Comparison of ENCODE assay signal across 1 cellular context in the genomic region with DNA sequence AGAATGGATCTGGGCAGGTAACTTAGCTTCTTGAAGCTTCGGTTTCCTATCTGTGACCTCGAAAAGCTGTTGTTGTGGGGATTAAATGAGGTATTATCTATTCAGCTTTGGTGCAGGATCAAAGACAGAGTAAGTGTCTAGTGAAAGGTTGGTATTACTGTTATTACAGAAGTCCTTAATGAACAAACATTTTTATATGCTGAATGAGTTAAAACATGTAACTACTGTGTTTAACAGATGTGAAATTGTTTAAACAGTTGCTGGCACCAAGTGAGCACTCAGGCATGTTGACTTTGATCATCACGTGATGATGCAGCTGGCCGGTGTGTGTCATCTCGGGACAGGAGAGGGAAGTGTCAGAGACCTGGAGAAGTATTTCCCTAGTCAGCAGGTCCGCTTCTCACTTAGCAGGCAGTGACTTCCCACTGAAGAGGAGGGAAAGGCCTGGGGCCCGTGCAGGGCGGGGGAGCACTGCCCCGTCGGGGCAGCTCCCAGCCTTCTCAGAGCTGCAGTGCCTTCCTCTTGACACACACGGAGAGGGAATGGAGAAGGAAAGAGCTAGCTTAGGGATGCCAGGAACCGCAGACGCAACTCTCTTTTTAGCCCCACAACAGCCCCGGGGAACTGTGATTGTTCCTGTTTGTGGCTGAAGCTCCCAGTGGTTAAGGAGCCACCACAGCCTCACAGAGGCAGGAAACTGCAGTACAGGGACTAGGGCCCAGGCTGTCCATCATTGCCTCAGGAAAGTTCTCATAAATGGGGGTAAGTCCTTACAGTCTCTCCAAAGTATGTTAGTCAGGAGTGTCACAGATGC.
TF ChIP-seq lines count a peak whose summit lies in the region.

No MANE protein-coding gene starts in this region.

TF ChIP-seq in K562, 482 proteins besides CTCF, POLR2A, EP300 and RAD21 (continues in another document):
- TF ChIP-seq LEF1 (IDR thresholded peaks at IDR 0.05) = peak; percentile 57; the same call in 1 of the 2 replicates
- no peak for TF ChIP-seq ZNF436 (CRISPR knock-in tag; IDR thresholded peaks at IDR 0.05)
- no peak; the same call in 1 of the 2 replicates for TF ChIP-seq FOXA1 (IDR thresholded peaks at IDR 0.05; ENCODE audit: borderline replicate concordance)
- no peak for TF ChIP-seq ZFP30 (CRISPR knock-in tag; IDR thresholded peaks at IDR 0.05; ENCODE audit: borderline replicate concordance)
- TF ChIP-seq FOXK2 (conservative IDR thresholded peaks at IDR 0.05 in 1 of 2, IDR thresholded peaks at IDR 0.05 in 1 of 2; ENCODE audit: low read depth in 2 of 2) = peak; percentile 79 to 89
- peak; percentile 46; the same call in 1 of the 2 replicates for TF ChIP-seq JUN (IDR thresholded peaks at IDR 0.05; ENCODE audit: borderline replicate concordance, low read depth, low read length)
- no peak for TF ChIP-seq JUN (CRISPR knock-in tag; IDR thresholded peaks at IDR 0.05; ENCODE audit: borderline replicate concordance)
- TF ChIP-seq MNT (conservative IDR thresholded peaks at IDR 0.05) = 0 out of 4 replicates have a peak, but pooled peaks of 1 of the 2 experiments have one; percentile 18
- TF ChIP-seq HDGF (IDR thresholded peaks at IDR 0.05) = no peak; the same call in 1 of the 2 replicates
- TF ChIP-seq, protein P1, sequence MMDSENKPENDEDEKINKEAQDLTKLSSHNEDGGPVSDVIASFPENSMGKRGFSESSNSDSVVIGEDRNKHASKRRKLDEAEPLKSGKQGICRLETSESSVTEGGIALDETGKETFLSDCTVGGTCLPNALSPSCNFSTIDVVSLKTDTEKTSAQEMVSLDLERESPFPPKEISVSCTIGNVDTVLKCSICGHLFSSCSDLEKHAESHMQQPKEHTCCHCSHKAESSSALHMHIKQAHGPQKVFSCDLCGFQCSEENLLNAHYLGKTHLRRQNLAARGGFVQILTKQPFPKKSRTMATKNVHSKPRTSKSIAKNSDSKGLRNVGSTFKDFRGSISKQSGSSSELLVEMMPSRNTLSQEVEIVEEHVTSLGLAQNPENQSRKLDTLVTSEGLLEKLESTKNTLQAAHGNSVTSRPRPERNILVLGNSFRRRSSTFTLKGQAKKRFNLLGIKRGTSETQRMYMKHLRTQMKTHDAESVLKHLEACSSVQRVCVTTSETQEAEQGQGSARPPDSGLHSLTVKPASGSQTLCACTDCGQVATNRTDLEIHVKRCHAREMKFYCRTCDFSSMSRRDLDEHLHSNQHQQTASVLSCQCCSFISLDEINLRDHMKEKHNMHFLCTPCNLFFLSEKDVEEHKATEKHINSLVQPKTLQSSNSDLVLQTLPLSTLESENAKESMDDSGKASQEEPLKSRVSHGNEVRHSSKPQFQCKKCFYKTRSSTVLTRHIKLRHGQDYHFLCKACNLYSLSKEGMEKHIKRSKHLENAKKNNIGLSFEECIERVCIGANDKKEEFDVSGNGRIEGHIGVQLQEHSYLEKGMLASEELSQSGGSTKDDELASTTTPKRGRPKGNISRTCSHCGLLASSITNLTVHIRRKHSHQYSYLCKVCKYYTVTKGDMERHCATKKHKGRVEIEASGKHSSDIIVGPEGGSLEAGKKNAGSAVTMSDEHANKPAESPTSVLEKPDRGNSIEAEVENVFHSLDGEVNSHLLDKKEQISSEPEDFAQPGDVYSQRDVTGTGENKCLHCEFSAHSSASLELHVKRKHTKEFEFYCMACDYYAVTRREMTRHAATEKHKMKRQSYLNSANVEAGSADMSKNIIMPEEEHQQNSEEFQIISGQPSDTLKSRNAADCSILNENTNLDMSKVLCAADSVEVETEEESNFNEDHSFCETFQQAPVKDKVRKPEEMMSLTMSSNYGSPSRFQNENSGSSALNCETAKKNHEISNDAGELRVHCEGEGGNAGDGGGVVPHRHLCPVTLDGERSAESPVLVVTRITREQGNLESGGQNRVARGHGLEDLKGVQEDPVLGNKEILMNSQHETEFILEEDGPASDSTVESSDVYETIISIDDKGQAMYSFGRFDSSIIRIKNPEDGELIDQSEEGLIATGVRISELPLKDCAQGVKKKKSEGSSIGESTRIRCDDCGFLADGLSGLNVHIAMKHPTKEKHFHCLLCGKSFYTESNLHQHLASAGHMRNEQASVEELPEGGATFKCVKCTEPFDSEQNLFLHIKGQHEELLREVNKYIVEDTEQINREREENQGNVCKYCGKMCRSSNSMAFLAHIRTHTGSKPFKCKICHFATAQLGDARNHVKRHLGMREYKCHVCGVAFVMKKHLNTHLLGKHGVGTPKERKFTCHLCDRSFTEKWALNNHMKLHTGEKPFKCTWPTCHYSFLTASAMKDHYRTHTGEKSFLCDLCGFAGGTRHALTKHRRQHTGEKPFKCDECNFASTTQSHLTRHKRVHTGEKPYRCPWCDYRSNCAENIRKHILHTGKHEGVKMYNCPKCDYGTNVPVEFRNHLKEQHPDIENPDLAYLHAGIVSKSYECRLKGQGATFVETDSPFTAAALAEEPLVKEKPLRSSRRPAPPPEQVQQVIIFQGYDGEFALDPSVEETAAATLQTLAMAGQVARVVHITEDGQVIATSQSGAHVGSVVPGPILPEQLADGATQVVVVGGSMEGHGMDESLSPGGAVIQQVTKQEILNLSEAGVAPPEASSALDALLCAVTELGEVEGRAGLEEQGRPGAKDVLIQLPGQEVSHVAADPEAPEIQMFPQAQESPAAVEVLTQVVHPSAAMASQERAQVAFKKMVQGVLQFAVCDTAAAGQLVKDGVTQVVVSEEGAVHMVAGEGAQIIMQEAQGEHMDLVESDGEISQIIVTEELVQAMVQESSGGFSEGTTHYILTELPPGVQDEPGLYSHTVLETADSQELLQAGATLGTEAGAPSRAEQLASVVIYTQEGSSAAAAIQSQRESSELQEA (IDR thresholded peaks at IDR 0.05; ENCODE audit: low read depth) = no peak
- no peak; the same call in 1 of the 2 replicates for TF ChIP-seq ARID1B (IDR thresholded peaks at IDR 0.05)
- no peak for TF ChIP-seq BRF1 (IDR thresholded peaks at IDR 0.05; ENCODE audit: borderline replicate concordance, extremely low read depth, insufficient read length)
- TF ChIP-seq, protein P2, sequence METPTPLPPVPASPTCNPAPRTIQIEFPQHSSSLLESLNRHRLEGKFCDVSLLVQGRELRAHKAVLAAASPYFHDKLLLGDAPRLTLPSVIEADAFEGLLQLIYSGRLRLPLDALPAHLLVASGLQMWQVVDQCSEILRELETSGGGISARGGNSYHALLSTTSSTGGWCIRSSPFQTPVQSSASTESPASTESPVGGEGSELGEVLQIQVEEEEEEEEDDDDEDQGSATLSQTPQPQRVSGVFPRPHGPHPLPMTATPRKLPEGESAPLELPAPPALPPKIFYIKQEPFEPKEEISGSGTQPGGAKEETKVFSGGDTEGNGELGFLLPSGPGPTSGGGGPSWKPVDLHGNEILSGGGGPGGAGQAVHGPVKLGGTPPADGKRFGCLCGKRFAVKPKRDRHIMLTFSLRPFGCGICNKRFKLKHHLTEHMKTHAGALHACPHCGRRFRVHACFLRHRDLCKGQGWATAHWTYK (CRISPR knock-in tag; IDR thresholded peaks at IDR 0.05) = no peak
- TF ChIP-seq, protein P3, sequence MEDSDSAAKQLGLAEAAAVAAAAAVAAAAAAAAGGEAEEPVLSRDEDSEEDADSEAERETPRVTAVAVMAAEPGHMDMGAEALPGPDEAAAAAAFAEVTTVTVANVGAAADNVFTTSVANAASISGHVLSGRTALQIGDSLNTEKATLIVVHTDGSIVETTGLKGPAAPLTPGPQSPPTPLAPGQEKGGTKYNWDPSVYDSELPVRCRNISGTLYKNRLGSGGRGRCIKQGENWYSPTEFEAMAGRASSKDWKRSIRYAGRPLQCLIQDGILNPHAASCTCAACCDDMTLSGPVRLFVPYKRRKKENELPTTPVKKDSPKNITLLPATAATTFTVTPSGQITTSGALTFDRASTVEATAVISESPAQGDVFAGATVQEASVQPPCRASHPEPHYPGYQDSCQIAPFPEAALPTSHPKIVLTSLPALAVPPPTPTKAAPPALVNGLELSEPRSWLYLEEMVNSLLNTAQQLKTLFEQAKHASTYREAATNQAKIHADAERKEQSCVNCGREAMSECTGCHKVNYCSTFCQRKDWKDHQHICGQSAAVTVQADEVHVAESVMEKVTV (CRISPR knock-in tag; IDR thresholded peaks at IDR 0.05) = no peak
- TF ChIP-seq NUFIP1 (IDR thresholded peaks at IDR 0.05; ENCODE audit: partially characterized antibody) = no peak
- no peak for TF ChIP-seq HDAC8 (tag; IDR thresholded peaks at IDR 0.05)
- no peak for TF ChIP-seq REST (CRISPR knock-in tag; IDR thresholded peaks at IDR 0.05; ENCODE audit: low read depth)
- TF ChIP-seq, protein P4, sequence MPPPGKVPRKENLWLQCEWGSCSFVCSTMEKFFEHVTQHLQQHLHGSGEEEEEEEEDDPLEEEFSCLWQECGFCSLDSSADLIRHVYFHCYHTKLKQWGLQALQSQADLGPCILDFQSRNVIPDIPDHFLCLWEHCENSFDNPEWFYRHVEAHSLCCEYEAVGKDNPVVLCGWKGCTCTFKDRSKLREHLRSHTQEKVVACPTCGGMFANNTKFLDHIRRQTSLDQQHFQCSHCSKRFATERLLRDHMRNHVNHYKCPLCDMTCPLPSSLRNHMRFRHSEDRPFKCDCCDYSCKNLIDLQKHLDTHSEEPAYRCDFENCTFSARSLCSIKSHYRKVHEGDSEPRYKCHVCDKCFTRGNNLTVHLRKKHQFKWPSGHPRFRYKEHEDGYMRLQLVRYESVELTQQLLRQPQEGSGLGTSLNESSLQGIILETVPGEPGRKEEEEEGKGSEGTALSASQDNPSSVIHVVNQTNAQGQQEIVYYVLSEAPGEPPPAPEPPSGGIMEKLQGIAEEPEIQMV (tag; conservative IDR thresholded peaks at IDR 0.05; ENCODE audit: low read depth) = 0 out of 2 replicates have a peak, but pooled peaks have one; percentile 41
- TF ChIP-seq SAFB (IDR thresholded peaks at IDR 0.05; ENCODE audit: borderline replicate concordance, low read depth, low read length) = no peak
- TF ChIP-seq ZNF316 (IDR thresholded peaks at IDR 0.05) = peak; percentile 52
- TF ChIP-seq KDM5B (IDR thresholded peaks at IDR 0.05; ENCODE audit: insufficient replicate concordance, low read depth, low read length) = no peak
- TF ChIP-seq JUND (IDR thresholded peaks at IDR 0.05; ENCODE audit: borderline replicate concordance, low read depth, low read length) = peak; percentile 51; the same call in 1 of the 2 replicates
- TF ChIP-seq JUND (tag; IDR thresholded peaks at IDR 0.05; ENCODE audit: borderline replicate concordance, low read depth, low read length) = peak; percentile 65; the same call in 1 of the 3 replicates
- TF ChIP-seq RFX1 (IDR thresholded peaks at IDR 0.05) = no peak
- peak; percentile 67 for TF ChIP-seq ATF3 (IDR thresholded peaks at IDR 0.05)
- no peak for TF ChIP-seq ATF3 (CRISPR knock-in tag; conservative IDR thresholded peaks at IDR 0.05)
- no peak for TF ChIP-seq SMC3 (conservative IDR thresholded peaks at IDR 0.05; ENCODE audit: insufficient read depth, low read depth, low read length)
- peak; percentile 80 for TF ChIP-seq USF1 (CRISPR knock-in tag; IDR thresholded peaks at IDR 0.05)
- TF ChIP-seq BRD4 (IDR thresholded peaks at IDR 0.05) = no peak
- TF ChIP-seq ZNF639 (CRISPR knock-in tag; conservative IDR thresholded peaks at IDR 0.05 in 1 of 2, IDR thresholded peaks at IDR 0.05 in 1 of 2) = no peak
- TF ChIP-seq ZBTB17 (CRISPR knock-in tag; IDR thresholded peaks at IDR 0.05) = no peak
